Comparison of ENCODE assay signal across 1 cellular context in genomic region chr11:76382209-76382608, GRCh38.
TF ChIP-seq lines count a peak whose summit lies in the region.

No MANE protein-coding gene starts in this region.

TF ChIP-seq in A549, 52 proteins besides CTCF, POLR2A, EP300 and RAD21:
- no peak for TF ChIP-seq EHF (CRISPR knock-in tag; IDR thresholded peaks at IDR 0.05)
- no peak for TF ChIP-seq HOXB5 (CRISPR knock-in tag; IDR thresholded peaks at IDR 0.05)
- TF ChIP-seq REST (IDR thresholded peaks at IDR 0.05) = no peak
- TF ChIP-seq MAZ (IDR thresholded peaks at IDR 0.05; ENCODE audit: borderline replicate concordance, low read depth, low read length) = no peak
- TF ChIP-seq BHLHE40 (IDR thresholded peaks at IDR 0.05; ENCODE audit: low read depth, low read length) = no peak
- no peak for TF ChIP-seq ZSCAN20 (CRISPR knock-in tag; IDR thresholded peaks at IDR 0.05)
- TF ChIP-seq MYC (IDR thresholded peaks at IDR 0.05; ENCODE audit: borderline replicate concordance, low read length) = no peak
- TF ChIP-seq ZFP36 (IDR thresholded peaks at IDR 0.05; ENCODE audit: borderline replicate concordance, partially characterized antibody) = no peak
- TF ChIP-seq ZC3H11A (IDR thresholded peaks at IDR 0.05) = no peak
- TF ChIP-seq USF2 (IDR thresholded peaks at IDR 0.05) = no peak
- no peak for TF ChIP-seq NR3C1 (IDR thresholded peaks at IDR 0.05)
- no peak for TF ChIP-seq RARB (CRISPR knock-in tag; IDR thresholded peaks at IDR 0.05)
- TF ChIP-seq MAFK (IDR thresholded peaks at IDR 0.05; ENCODE audit: partially characterized antibody) = no peak
- no peak for TF ChIP-seq TP53 (CRISPR knock-in tag; IDR thresholded peaks at IDR 0.05)
- no peak for TF ChIP-seq KDM1A (IDR thresholded peaks at IDR 0.05; ENCODE audit: low read depth)
- TF ChIP-seq FOSL2 (IDR thresholded peaks at IDR 0.05) = no peak
- no peak for TF ChIP-seq FOSL2 (CRISPR knock-in tag; IDR thresholded peaks at IDR 0.05)
- TF ChIP-seq MAX (IDR thresholded peaks at IDR 0.05) = no peak
- no peak for TF ChIP-seq NPAS2 (CRISPR knock-in tag; IDR thresholded peaks at IDR 0.05; ENCODE audit: borderline replicate concordance)
- no peak for TF ChIP-seq ESRRA (IDR thresholded peaks at IDR 0.05; ENCODE audit: borderline replicate concordance, low read length)
